Comparison of ENCODE assay signal across 25 cellular contexts in the genomic region with DNA sequence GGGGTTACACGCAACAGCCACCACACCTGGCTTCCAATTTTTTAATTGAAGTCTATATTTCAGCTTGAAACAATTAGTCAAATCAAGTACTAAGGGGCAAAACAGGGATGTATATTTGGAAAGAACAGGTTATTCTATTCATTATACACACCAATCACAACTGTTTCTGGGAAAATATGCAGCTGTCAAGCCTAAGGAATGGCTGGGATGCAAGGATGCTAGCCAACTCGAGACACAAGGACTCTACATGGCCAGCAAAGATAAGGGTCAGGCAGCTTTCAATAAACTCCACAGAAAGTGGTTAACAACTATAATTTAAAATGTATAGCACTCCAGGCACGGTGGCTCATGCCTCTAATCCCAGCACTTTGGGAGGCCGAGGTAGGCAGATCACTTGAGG.
A peak's percentile ranks its signal among the peaks of the same experiment; 100 is the strongest.
DNase-seq lines count a peak whose midpoint lies in the region; ATAC-seq, FAIRE-seq and TF ChIP-seq lines count a peak whose summit lies in the region.
"Had no signal": no experiment of that assay in that cellular context is flagged by ENCODE, and none has a peak within 500 bp of the region (broad histone marks: within the 10 kb centered on the region; RNA-seq: fewer than 3 reads in every experiment).

No MANE protein-coding gene starts in this region.

- DNase-seq in EH (ENCODE audit: low read depth) (peak; percentile 26), T-helper 17 cell (no peak), pancreas (peak in 1 of 6 donors; percentile 18), occipital lobe (lab: John Stamatoyannopoulos, UW) (no peak)
- no peak for DNase-seq in activated CD4-positive, alpha-beta T cell treated with anti-CD3 and anti-CD28 coated beads for 4 hours
- DNase-seq: BE2C; C1 segment of cervical spinal cord; CD4-positive, alpha-beta memory T cell; CD4-positive, CD25-positive, alpha-beta regulatory T cell; CD8-positive, alpha-beta memory T cell; COR-L47; DMS 273 treated with DMSO at 0.1 percent for 48 hours; DMS153; DMS53; DMS79; DND-41; GF-D8 had no signal

- H3K4me1 ChIP-seq in pancreas, result peaks cover 16 to 28% (median 20%) of the 10 kb centered on the region in 3 donors
- H3K4me1 ChIP-seq: BE2C, BLaER1 had no signal

- H3K4me1 Mint-ChIP-seq in T-helper 17 cell, result peaks cover 15% of the 10 kb centered on the region

- no peaks in the 10 kb centered on the region for H3K27me3 ChIP-seq in pancreas
- H3K27me3 ChIP-seq: BE2C, BLaER1 had no signal

- H3K4me3 ChIP-seq in pancreas, result no peak overlapping the region
- H3K4me3 ChIP-seq: A549, BLaER1 had no signal

- no peak for TF ChIP-seq CTCF in pancreas (IDR thresholded peaks at IDR 0.05)

- peak overlapping the region; percentile 9 for H3K27ac Mint-ChIP-seq in T-helper 17 cell
- H3K27ac Mint-ChIP-seq: CD14-positive monocyte; CD4-positive, CD25-positive, alpha-beta regulatory T cell had no signal

- H3K27me3 Mint-ChIP-seq in T-helper 17 cell, result no peaks in the 10 kb centered on the region
- H3K27me3 Mint-ChIP-seq: CD4-positive, alpha-beta memory T cell; CD4-positive, CD25-positive, alpha-beta regulatory T cell; CD8-positive, alpha-beta memory T cell had no signal

- H3K4me3 Mint-ChIP-seq in T-helper 17 cell, result no peak overlapping the region
- H3K4me3 Mint-ChIP-seq: CD14-positive monocyte; CD4-positive, alpha-beta memory T cell; CD4-positive, CD25-positive, alpha-beta regulatory T cell; CD8-positive, alpha-beta memory T cell had no signal

- H3K36me3 Mint-ChIP-seq in T-helper 17 cell (ENCODE audit: low read depth), result no peaks in the 10 kb centered on the region

- ATAC-seq in T-helper 17 cell (no peak), pancreas (peak; percentile 49 to 74 (median 65)), HG02970 (IDR thresholded peaks at IDR 0.05; ENCODE audit: low FRiP score, unreplicated experiment) (no peak)
- ATAC-seq: A549 had no signal

- WGBS in pancreas, 2 donors, result 70 to 71% methylated on average over 4 of the region's 4 CpGs

- intact Hi-C loops in pancreas (cut with DNase I), result no loop called here

- H3K9me3 ChIP-seq in T-helper 17 cell (ENCODE audit: control insufficient read depth, low read length, poor library complexity, severe bottlenecking), result no peaks in the 10 kb centered on the region
- no peaks in the 10 kb centered on the region for H3K9me3 ChIP-seq in pancreas
- H3K9me3 ChIP-seq: A549, BE2C, BLaER1 had no signal

- no peak for FAIRE-seq in pancreas (lab: Jason Lieb, UNC)
- FAIRE-seq: A549, G401.6, GM12891, GM19239 had no signal

- H3K27ac ChIP-seq in pancreas, result no peak overlapping the region
- H3K27ac ChIP-seq: 22Rv1, A549, BLaER1 had no signal

- H3K36me3 ChIP-seq in pancreas, result no peaks in the 10 kb centered on the region
- H3K36me3 ChIP-seq: BE2C, BLaER1 had no signal

Comparison
In these comparisons a context has a peak if more than half of its experiments do, and no peak if none do; other contexts are left out.
1. ATAC-seq: peak in pancreas (4 of 4); none in T-helper 17 cell (single experiment) and HG02970 (single experiment).